In genomic region chr10:3446233-3446632, GRCh38 we compare ENCODE assay signal across 24 cellular contexts.
"Had no signal": no experiment of that assay in that cellular context is flagged by ENCODE, and none has a peak within 500 bp of the region (broad histone marks: within the 10 kb centered on the region; RNA-seq: fewer than 3 reads in every experiment).

No MANE protein-coding gene starts in this region.

- H3K9me3 Mint-ChIP-seq: natural killer cell; stimulated activated memory B cell treated with anti-CD40 and anti-IgM and Interleukin-4, amounts not matched to agents 10 μg/mL and 1 μg/mL and 100 μg/mL, for 72 hours had no signal

- H3K79me2 ChIP-seq: hepatocyte had no signal

- H3K4me3 ChIP-seq: hepatocyte, left ventricle myocardium inferior, lung, neural progenitor cell, ovary, right atrium auricular region, right lobe of liver, smooth muscle cell, stomach, testis, thyroid gland, transverse colon, upper lobe of left lung, vagina had no signal

- H2AFZ ChIP-seq: hepatocyte, neural progenitor cell had no signal

- DNase-seq: islet precursor cell; left ventricle myocardium inferior; natural killer cell; nephron progenitor cell; ovary; right lobe of liver; stimulated activated CD4-positive, alpha-beta T cell treated with anti-CD3 and anti-CD28 coated beads, Interleukin-1b, Interleukin-23, amount 100 ng/mL, for 48 hours; stimulated activated CD4-positive, alpha-beta T cell treated with anti-CD3 and anti-CD28 coated beads, Interleukin-2, amount 100 ng/mL, for 48 hours; stimulated activated CD4-positive, alpha-beta T cell treated with anti-CD3 and anti-CD28 coated beads, Interleukin-4, amount 100 ng/mL, for 4 hours; stimulated activated CD8-positive, alpha-beta memory T cell treated with anti-CD3 and anti-CD28 coated beads, Interleukin-4, amount 100 ng/mL, for 48 hours; stimulated activated naive CD8-positive, alpha-beta T cell treated with anti-CD3 and anti-CD28 coated beads, Interleukin-15, Interleukin-2, amounts not matched to agents 100 U/mL and 50 U/mL, for 24 hours; stomach; testis; thyroid gland; transverse colon; upper lobe of left lung had no signal

- H3K4me2 ChIP-seq: hepatocyte, neural progenitor cell, smooth muscle cell had no signal

- ATAC-seq: natural killer cell; right lobe of liver; stimulated activated memory B cell treated with anti-CD40 and anti-IgM and Interleukin-4, amounts not matched to agents 10 μg/mL and 1 μg/mL and 100 μg/mL, for 72 hours; stimulated activated naive CD8-positive, alpha-beta T cell treated with anti-CD3 and anti-CD28 coated beads, Interleukin-15, Interleukin-2, amounts not matched to agents 100 U/mL and 50 U/mL, for 24 hours had no signal

- H3K9ac ChIP-seq: neural progenitor cell had no signal

- H3K9me3 ChIP-seq: left ventricle myocardium inferior, ovary, right atrium auricular region, right lobe of liver, stomach, testis, thyroid gland, transverse colon, upper lobe of left lung, vagina had no signal

- H3K27ac Mint-ChIP-seq: natural killer cell; nephron progenitor cell; neural progenitor cell; progenitor cell of endocrine pancreas; stimulated activated memory B cell treated with anti-CD40 and anti-IgM and Interleukin-4, amounts not matched to agents 10 μg/mL and 1 μg/mL and 100 μg/mL, for 72 hours had no signal

- H3K27me3 Mint-ChIP-seq: stimulated activated memory B cell treated with anti-CD40 and anti-IgM and Interleukin-4, amounts not matched to agents 10 μg/mL and 1 μg/mL and 100 μg/mL, for 72 hours had no signal

- H3K27me3 ChIP-seq: hepatocyte, neural progenitor cell, ovary, right atrium auricular region, right lobe of liver, stomach, testis, thyroid gland, transverse colon, upper lobe of left lung, vagina had no signal

- H3K36me3 Mint-ChIP-seq: natural killer cell; neural progenitor cell; stimulated activated memory B cell treated with anti-CD40 and anti-IgM and Interleukin-4, amounts not matched to agents 10 μg/mL and 1 μg/mL and 100 μg/mL, for 72 hours had no signal

- H3K4me1 ChIP-seq: left ventricle myocardium inferior, neural progenitor cell, right atrium auricular region, right lobe of liver, stomach, testis, thyroid gland, transverse colon, upper lobe of left lung, vagina had no signal

- H3K36me3 ChIP-seq: left ventricle myocardium inferior, neural progenitor cell, ovary, right atrium auricular region, right lobe of liver, stomach, thyroid gland, transverse colon, upper lobe of left lung, vagina had no signal

- H3K27ac ChIP-seq: hepatocyte, left ventricle myocardium inferior, neural progenitor cell, ovary, right atrium auricular region, right lobe of liver, stomach, testis, thyroid gland, transverse colon, upper lobe of left lung, vagina had no signal

- H3K4me3 Mint-ChIP-seq: natural killer cell; nephron progenitor cell; neural progenitor cell; stimulated activated memory B cell treated with anti-CD40 and anti-IgM and Interleukin-4, amounts not matched to agents 10 μg/mL and 1 μg/mL and 100 μg/mL, for 72 hours had no signal

- H3K4me1 Mint-ChIP-seq: natural killer cell had no signal
